8 cellular contexts compared by ENCODE assay signal in genomic region chr7:140640060-140640611, GRCh38. TPM values are rescaled to one million over a fixed set of nuclear protein-coding genes. Genes with fewer than 3 reads are reported as not detected.
DNase-seq lines count a peak whose midpoint lies in the region; ATAC-seq, FAIRE-seq and TF ChIP-seq lines count a peak whose summit lies in the region.

No MANE protein-coding gene starts in this region.

- H3K4me1 ChIP-seq in ovary (ENCODE audit: insufficient read depth): peaks cover 20% of the 10 kb centered on the region

- H3K4me3 ChIP-seq in ovary: peak overlapping the region; percentile 62

- peaks cover 18% of the 10 kb centered on the region for H3K4me1 Mint-ChIP-seq in activated T-cell treated with anti-CD3 and anti-CD28 coated beads, Interleukin-2, amount 50 U/mL, for 24 hours (ENCODE audit: low read depth)
- peaks cover 34% of the 10 kb centered on the region for H3K4me1 Mint-ChIP-seq in glutamatergic neuron (ENCODE audit: low read depth, unreplicated experiment)

- no peak for TF ChIP-seq EP300 in ovary (IDR thresholded peaks at IDR 0.05)

- H3K36me3 Mint-ChIP-seq in activated T-cell treated with anti-CD3 and anti-CD28 coated beads, Interleukin-2, amount 50 U/mL, for 24 hours (ENCODE audit: low read depth): no peaks in the 10 kb centered on the region
- no peaks in the 10 kb centered on the region for H3K36me3 Mint-ChIP-seq in glutamatergic neuron (ENCODE audit: unreplicated experiment)

- no peak for TF ChIP-seq POLR2A in GM12892 (IDR thresholded peaks at IDR 0.05; ENCODE audit: low read depth, low read length)
- TF ChIP-seq POLR2A in ovary (IDR thresholded peaks at IDR 0.05): no peak

- H3K9me3 Mint-ChIP-seq in activated T-cell treated with anti-CD3 and anti-CD28 coated beads, Interleukin-2, amount 50 U/mL, for 24 hours: no peaks in the 10 kb centered on the region
- peaks cover 22% of the 10 kb centered on the region for H3K9me3 Mint-ChIP-seq in glutamatergic neuron (ENCODE audit: unreplicated experiment)

- FAIRE-seq in GM12892 (lab: Jason Lieb, UNC) (no peak), GM19239 (lab: Jason Lieb, UNC) (no peak)

- H3K27ac ChIP-seq in ovary: peak overlapping the region; percentile 79 to 90

- 0 to 1% (median 0%) methylated on average over 34 to 71 of the region's 71 CpGs for WGBS in ovary, 3 donors

- DNase-seq in ACHN (peak; percentile 42), GM12892 (ENCODE audit: insufficient read length) (peak; percentile 34), glutamatergic neuron (peak; percentile 75), ovary (peak; percentile 66 to 78 (median 73)), GM19239 (ENCODE audit: insufficient read length, low spot score) (no peak), DMS153 (lab: John Stamatoyannopoulos, UW) (no peak)
- peak; percentile 42 for DNase-seq in activated T-cell treated with anti-CD3 and anti-CD28 coated beads, Interleukin-2, amount 50 U/mL, for 24 hours

- H3K4me3 Mint-ChIP-seq in activated T-cell treated with anti-CD3 and anti-CD28 coated beads, Interleukin-2, amount 50 U/mL, for 24 hours: peak overlapping the region; percentile 81
- H3K4me3 Mint-ChIP-seq in glutamatergic neuron (ENCODE audit: unreplicated experiment): peak overlapping the region; percentile 95

- in situ Hi-C loops in ACHN (cut with HindIII; ENCODE audit: low pct_ligation_motif_present, low pct_unique_long_range_greater_than_20kb, low sequenced_read_pairs): loop anchor here (25.0 kb wide), 1 partner anchor 128 kb away; no protein-coding TSS in a partner anchor

- no peaks in the 10 kb centered on the region for H3K27me3 ChIP-seq in ovary

- H3K9me3 ChIP-seq in ovary: no peaks in the 10 kb centered on the region

- H3K27me3 Mint-ChIP-seq in activated T-cell treated with anti-CD3 and anti-CD28 coated beads, Interleukin-2, amount 50 U/mL, for 24 hours: peaks cover 82% of the 10 kb centered on the region
- peaks cover 17% of the 10 kb centered on the region for H3K27me3 Mint-ChIP-seq in glutamatergic neuron (ENCODE audit: unreplicated experiment)

- no peak for TF ChIP-seq CTCF in glutamatergic neuron (IDR thresholded peaks at IDR 0.05; ENCODE audit: partially characterized antibody, unreplicated experiment)
- no peak for TF ChIP-seq CTCF in ovary (IDR thresholded peaks at IDR 0.05)

- no peaks in the 10 kb centered on the region for H3K36me3 ChIP-seq in ovary

- H3K27ac Mint-ChIP-seq in activated T-cell treated with anti-CD3 and anti-CD28 coated beads, Interleukin-2, amount 50 U/mL, for 24 hours: no peak overlapping the region
- peak overlapping the region; percentile 99 for H3K27ac Mint-ChIP-seq in glutamatergic neuron (ENCODE audit: unreplicated experiment)

- no peak for ATAC-seq in GM21737 (IDR thresholded peaks at IDR 0.05; ENCODE audit: unreplicated experiment)

- intact Hi-C loops in ovary (cut with DNase I): no loop called here

RNA-seq across cellular contexts. Expression of gene DENND2A, which starts 0.5 kb away (rescaled TPM):
- polyA plus RNA-seq in GM12892 (2012; ENCODE audit: missing spikeins): not detected
- total RNA-seq in glutamatergic neuron (ENCODE audit: unreplicated experiment): 64.7 TPM
- total RNA-seq in ovary: 10 to 100 TPM in 6 of 7 donors, 1 to 10 TPM in 1; 9.8 to 61.8 (median 36.1) TPM
- 10 to 100 TPM; 20.5 to 55.1 TPM for polyA plus RNA-seq in ovary

RNA-seq across cellular contexts. Expression of gene ADCK2, which starts 32.6 kb away (rescaled TPM):
- polyA plus RNA-seq in GM12892 (2012; ENCODE audit: missing spikeins): 12.2 TPM
- total RNA-seq in glutamatergic neuron (ENCODE audit: unreplicated experiment): 9.1 TPM
- total RNA-seq in ovary: 10 to 100 TPM; 12.0 to 22.5 (median 19.1) TPM
- 10 to 100 TPM; 13.0 to 20.4 TPM for polyA plus RNA-seq in ovary

RNA-seq across cellular contexts. Expression of gene NDUFB2, which starts 56.4 kb away (rescaled TPM):
- polyA plus RNA-seq in GM12892 (2012; ENCODE audit: missing spikeins): 176 TPM
- total RNA-seq in glutamatergic neuron (ENCODE audit: unreplicated experiment): 127 TPM
- 100 to 1,000 TPM in 6 of 7 donors, 10 to 100 TPM in 1; 79.6 to 172 (median 116) TPM for total RNA-seq in ovary
- 100 to 1,000 TPM; 153 TPM for polyA plus RNA-seq in ovary

Comparison
In these comparisons a context has a peak if more than half of its experiments do, and no peak if none do; other contexts are left out.
1. DNase-seq: peak in ACHN (single experiment), GM12892 (single experiment), activated T-cell treated with anti-CD3 and anti-CD28 coated beads, Interleukin-2, amount 50 U/mL, for 24 hours (single experiment), glutamatergic neuron (single experiment) and ovary (5 of 5); none in GM19239 (single experiment) and DMS153 (single experiment).